Comparison of ENCODE assay signal across 14 cellular contexts in genomic region chr13:46313441-46314257, GRCh38.
DNase-seq lines count a peak whose midpoint lies in the region; ATAC-seq and TF ChIP-seq lines count a peak whose summit lies in the region.
"Had no signal": no experiment of that assay in that cellular context is flagged by ENCODE, and none has a peak within 500 bp of the region (broad histone marks: within the 10 kb centered on the region; RNA-seq: fewer than 3 reads in every experiment).

No MANE protein-coding gene starts in this region.

- peak overlapping the region; percentile 82 to 97 (median 92) for H3K27ac Mint-ChIP-seq in CD14-positive monocyte
- H3K27ac Mint-ChIP-seq in dendritic cell treated with granulocyte-macrophage colony-stimulating factor and Interleukin-4, amounts not matched to agents 40 ng/mL and 50 ng/mL, for 4 days = peak overlapping the region; percentile 51
- H3K27ac Mint-ChIP-seq: IgD-negative memory B cell had no signal

- H3K27me3 Mint-ChIP-seq in CD14-positive monocyte (ENCODE audit: low read depth in 3 of 3) = peaks cover 0 to 2% (median 0%) of the 10 kb centered on the region in 3 donors
- no peaks in the 10 kb centered on the region for H3K27me3 Mint-ChIP-seq in dendritic cell treated with granulocyte-macrophage colony-stimulating factor and Interleukin-4, amounts not matched to agents 40 ng/mL and 50 ng/mL, for 4 days

- peak overlapping the region in 1 of 2 donors; percentile 56 for H3K4me3 Mint-ChIP-seq in CD14-positive monocyte
- no peak overlapping the region for H3K4me3 Mint-ChIP-seq in dendritic cell treated with granulocyte-macrophage colony-stimulating factor and Interleukin-4, amounts not matched to agents 40 ng/mL and 50 ng/mL, for 4 days
- H3K4me3 Mint-ChIP-seq: IgD-negative memory B cell had no signal

- H3K36me3 Mint-ChIP-seq in CD14-positive monocyte = peaks cover 8 to 9% of the 10 kb centered on the region in 2 donors
- H3K36me3 Mint-ChIP-seq in dendritic cell treated with granulocyte-macrophage colony-stimulating factor and Interleukin-4, amounts not matched to agents 40 ng/mL and 50 ng/mL, for 4 days (ENCODE audit: low read depth) = peaks cover 6% of the 10 kb centered on the region

- DNase-seq in AML-193 (lab: John Stamatoyannopoulos, UW) = peak; percentile 69 to 77
- no peak for DNase-seq in CD14-positive monocyte (ENCODE audit: low spot score)
- DNase-seq in OCI-M1 (lab: John Stamatoyannopoulos, UW) = peak; percentile 27
- no peak for DNase-seq in stimulated activated CD4-positive, alpha-beta T cell treated with anti-CD3 and anti-CD28 coated beads, Interleukin-2, amount 100 ng/mL, for 48 hours
- no peak for DNase-seq in DMS 273 treated with DMSO at 0.1 percent for 48 hours (lab: John Stamatoyannopoulos, UW)
- DNase-seq: activated CD4-positive, CD25-positive, alpha-beta regulatory T cell treated with anti-CD3 and anti-CD28 coated beads, Interleukin-2, amount 50 U/mL, for 72 hours; NCI-H1092 treated with DMSO at 0.1 percent for 48 hours; NCI-H524; SHP77 treated with DMSO at 0.1 percent for 48 hours; stimulated activated CD4-positive, alpha-beta T cell treated with anti-CD3 and anti-CD28 coated beads, Interleukin-4, amount 100 ng/mL, for 1 hour; T-helper 9 cell had no signal

- intact Hi-C loops in CD14-positive monocyte (cut with micrococcal nuclease) = no loop called here
- intact Hi-C loops in dendritic cell treated with granulocyte-macrophage colony-stimulating factor and Interleukin-4, amounts not matched to agents 40 ng/mL and 50 ng/mL, for 4 days (cut with micrococcal nuclease) = no loop called here

- ATAC-seq in GM18511 (IDR thresholded peaks at IDR 0.05; ENCODE audit: unreplicated experiment) = no peak

- no peak for TF ChIP-seq CTCF in CD14-positive monocyte (IDR thresholded peaks at IDR 0.05)

- peaks cover 50% of the 10 kb centered on the region for H3K4me1 Mint-ChIP-seq in CD14-positive monocyte
- H3K4me1 Mint-ChIP-seq in dendritic cell treated with granulocyte-macrophage colony-stimulating factor and Interleukin-4, amounts not matched to agents 40 ng/mL and 50 ng/mL, for 4 days (ENCODE audit: low read depth) = peaks cover 43% of the 10 kb centered on the region

- H3K9me3 Mint-ChIP-seq in CD14-positive monocyte = peaks cover 5 to 23% (median 14%) of the 10 kb centered on the region in 7 donors
- H3K9me3 Mint-ChIP-seq in dendritic cell treated with granulocyte-macrophage colony-stimulating factor and Interleukin-4, amounts not matched to agents 40 ng/mL and 50 ng/mL, for 4 days = peaks cover 16% of the 10 kb centered on the region

Comparison
In these comparisons a context has a peak if more than half of its experiments do, and no peak if none do; other contexts are left out.
1. DNase-seq: peak in AML-193 (2 of 2) and OCI-M1 (single experiment); none in CD14-positive monocyte (single experiment), stimulated activated CD4-positive, alpha-beta T cell treated with anti-CD3 and anti-CD28 coated beads, Interleukin-2, amount 100 ng/mL, for 48 hours (0 of 2) and DMS 273 treated with DMSO at 0.1 percent for 48 hours (single experiment).